8 cellular contexts compared by ENCODE assay signal in genomic region chr5:926416-927171, GRCh38. TPM values are rescaled to one million over a fixed set of nuclear protein-coding genes. Genes with fewer than 3 reads are reported as not detected.
DNase-seq lines count a peak whose midpoint lies in the region; ATAC-seq and TF ChIP-seq lines count a peak whose summit lies in the region.

No MANE protein-coding gene starts in this region.

- H3K27me3 ChIP-seq in DOHH2 (ENCODE audit: control insufficient read depth, low read length) = no peaks in the 10 kb centered on the region

- H3K36me3 Mint-ChIP-seq in WTC11 = no peaks in the 10 kb centered on the region
- H3K36me3 Mint-ChIP-seq in natural killer cell treated with Interleukin-12 subunit alpha and Interleukin-12 subunit beta and Interleukin-15 and Interleukin-18, amount 100 ng/mL, for 72 hours = no peaks in the 10 kb centered on the region

- peaks cover 5% of the 10 kb centered on the region; the same call in 1 of the 2 replicates for H3K4me1 Mint-ChIP-seq in WTC11
- H3K4me1 Mint-ChIP-seq in natural killer cell treated with Interleukin-12 subunit alpha and Interleukin-12 subunit beta and Interleukin-15 and Interleukin-18, amount 100 ng/mL, for 72 hours (ENCODE audit: low read depth in 2 of 2) = peaks cover 0 to 5% of the 10 kb centered on the region in 2 donors

- H3K79me2 ChIP-seq in DOHH2 (ENCODE audit: control insufficient read depth, low read length) = no peaks in the 10 kb centered on the region

- no peak overlapping the region for H3K4me3 ChIP-seq in DOHH2 (ENCODE audit: low read length)

- no peaks in the 10 kb centered on the region for H3K9me2 ChIP-seq in DOHH2 (replicated peaks; ENCODE audit: control insufficient read depth, low read length)

- no peaks in the 10 kb centered on the region for H3K36me3 ChIP-seq in DOHH2 (ENCODE audit: control insufficient read depth, low read length)

- POLR2A ChIA-PET in WTC11 (lab: Charles Lee) = no interaction called here

- H3K9me3 ChIP-seq in DOHH2 (ENCODE audit: control insufficient read depth, insufficient read depth, low read length) = no peaks in the 10 kb centered on the region

- no peak overlapping the region for H3K27ac Mint-ChIP-seq in WTC11
- H3K27ac Mint-ChIP-seq in natural killer cell treated with Interleukin-12 subunit alpha and Interleukin-12 subunit beta and Interleukin-15 and Interleukin-18, amount 100 ng/mL, for 72 hours = no peak overlapping the region

- no peaks in the 10 kb centered on the region for H3F3A ChIP-seq in DOHH2 (ENCODE audit: control insufficient read depth, insufficient read depth)

- no peaks in the 10 kb centered on the region for H4K20me1 ChIP-seq in DOHH2 (ENCODE audit: control insufficient read depth, insufficient read depth, low read depth, low read length)

- H3K4me3 Mint-ChIP-seq in WTC11 = peak overlapping the region; percentile 59
- no peak overlapping the region for H3K4me3 Mint-ChIP-seq in natural killer cell treated with Interleukin-12 subunit alpha and Interleukin-12 subunit beta and Interleukin-15 and Interleukin-18, amount 100 ng/mL, for 72 hours

- H3K27me3 Mint-ChIP-seq in WTC11 (ENCODE audit: low read depth) = peaks cover 26% of the 10 kb centered on the region
- peaks cover 29 to 37% of the 10 kb centered on the region in 2 donors for H3K27me3 Mint-ChIP-seq in natural killer cell treated with Interleukin-12 subunit alpha and Interleukin-12 subunit beta and Interleukin-15 and Interleukin-18, amount 100 ng/mL, for 72 hours

- ATAC-seq in WTC11 (peak; percentile 81), HG03097 (IDR thresholded peaks at IDR 0.05; ENCODE audit: low FRiP score, unreplicated experiment) (no peak), GM19328 (IDR thresholded peaks at IDR 0.05; ENCODE audit: unreplicated experiment) (no peak)
- peak; percentile 51 to 66 for ATAC-seq in natural killer cell treated with Interleukin-12 subunit alpha and Interleukin-12 subunit beta and Interleukin-15 and Interleukin-18, amount 100 ng/mL, for 72 hours

- DNase-seq in WTC11 (ENCODE audit: low spot score) (peak; percentile 56), fibroblast of peridontal ligament (ENCODE audit: extremely low read depth) (peak; percentile 18), RKO (ENCODE audit: low spot score) (no peak), NCI-H2227 treated with DMSO at 0.1 percent for 48 hours (lab: John Stamatoyannopoulos, UW) (no peak)
- no peak for DNase-seq in natural killer cell treated with Interleukin-12 subunit alpha and Interleukin-12 subunit beta and Interleukin-15 and Interleukin-18, amount 100 ng/mL, for 72 hours (ENCODE audit: low spot score)

- H3K4me2 ChIP-seq in DOHH2 (ENCODE audit: low read length) = no peak overlapping the region

- TF ChIP-seq CTCF in DOHH2 (IDR thresholded peaks at IDR 0.05; ENCODE audit: low read depth, low read length, poor library complexity, severe bottlenecking) (peak; percentile 35), WTC11 (IDR thresholded peaks at IDR 0.05) (peak; percentile 32; the same call in 1 of the 2 replicates)

- H3K9me3 Mint-ChIP-seq in WTC11 = no peaks in the 10 kb centered on the region
- H3K9me3 Mint-ChIP-seq in natural killer cell treated with Interleukin-12 subunit alpha and Interleukin-12 subunit beta and Interleukin-15 and Interleukin-18, amount 100 ng/mL, for 72 hours = no peaks in the 10 kb centered on the region

- CTCF ChIA-PET in WTC11 (lab: Charles Lee) = interaction anchor here (0.7 to 2.0 kb wide), 8 partner anchors 10 to 278 kb away, joined by 3 to 9 read pairs (median 3); no protein-coding TSS in a partner anchor

- no peaks in the 10 kb centered on the region for H3K4me1 ChIP-seq in DOHH2 (ENCODE audit: control insufficient read depth, low read length)

- no peak overlapping the region for H3K27ac ChIP-seq in DOHH2 (ENCODE audit: low read depth, low read length)

TF ChIP-seq in WTC11, 78 proteins besides CTCF, POLR2A, EP300 and RAD21:
- TF ChIP-seq ZNF232 (CRISPR knock-in tag; IDR thresholded peaks at IDR 0.05) (peak; percentile 36; the same call in 1 of the 2 replicates), ZNF138 (CRISPR knock-in tag; conservative IDR thresholded peaks at IDR 0.05) (0 out of 2 replicates have a peak, but pooled peaks have one; percentile 55), MAX (CRISPR knock-in tag; IDR thresholded peaks at IDR 0.05) (peak; percentile 56; the same call in 1 of the 2 replicates), SMAD4 (CRISPR knock-in tag; IDR thresholded peaks at IDR 0.05) (no peak), PREB (CRISPR knock-in tag; IDR thresholded peaks at IDR 0.05; ENCODE audit: borderline replicate concordance) (no peak), RELA (CRISPR knock-in tag; IDR thresholded peaks at IDR 0.05; ENCODE audit: borderline replicate concordance) (0 out of 2 replicates have a peak, but pooled peaks have one; percentile 28), CREM (CRISPR knock-in tag; IDR thresholded peaks at IDR 0.05) (no peak), TEAD1 (CRISPR knock-in tag; IDR thresholded peaks at IDR 0.05) (no peak), FOXP1 (CRISPR knock-in tag; IDR thresholded peaks at IDR 0.05; ENCODE audit: borderline replicate concordance) (peak; percentile 70; the same call in 1 of the 2 replicates)

RNA-seq across cellular contexts. Expression of gene TRIP13, which starts 33.9 kb away (rescaled TPM):
- 31.4 to 35.0 TPM (median 33.7 TPM) in 3 replicates for total RNA-seq in WTC11 (2021)
- total RNA-seq in natural killer cell treated with Interleukin-12 subunit alpha and Interleukin-12 subunit beta and Interleukin-15 and Interleukin-18, amount 100 ng/mL, for 72 hours = 10 to 100 TPM; 17.6 to 30.9 TPM

RNA-seq across cellular contexts. Expression of gene BRD9, which starts 34.0 kb away (rescaled TPM):
- total RNA-seq in WTC11 (2021) = 50.5 to 55.6 TPM (median 50.9 TPM) in 3 replicates
- total RNA-seq in natural killer cell treated with Interleukin-12 subunit alpha and Interleukin-12 subunit beta and Interleukin-15 and Interleukin-18, amount 100 ng/mL, for 72 hours = 100 to 1,000 TPM in 1 of 2 donors, 10 to 100 TPM in 1; 52.7 to 136 TPM

Comparison
In these comparisons a context has a peak if more than half of its experiments do, and no peak if none do; other contexts are left out.
1. ATAC-seq: peak in WTC11 (single experiment) and natural killer cell treated with Interleukin-12 subunit alpha and Interleukin-12 subunit beta and Interleukin-15 and Interleukin-18, amount 100 ng/mL, for 72 hours (2 of 2); none in HG03097 (single experiment) and GM19328 (single experiment).
2. DNase-seq: peak in WTC11 (single experiment) and fibroblast of peridontal ligament (single experiment); none in natural killer cell treated with Interleukin-12 subunit alpha and Interleukin-12 subunit beta and Interleukin-15 and Interleukin-18, amount 100 ng/mL, for 72 hours (single experiment), RKO (single experiment) and NCI-H2227 treated with DMSO at 0.1 percent for 48 hours (single experiment).